In genomic region chr17:79563237-79564013, GRCh38 we compare ENCODE assay signal across 17 cellular contexts. TPM values are rescaled to one million over a fixed set of nuclear protein-coding genes. Genes with fewer than 3 reads are reported as not detected.
DNase-seq lines count a peak whose midpoint lies in the region; ATAC-seq, FAIRE-seq and TF ChIP-seq lines count a peak whose summit lies in the region.
"Had no signal": no experiment of that assay in that cellular context is flagged by ENCODE, and none has a peak within 500 bp of the region (broad histone marks: within the 10 kb centered on the region; RNA-seq: fewer than 3 reads in every experiment).

No MANE protein-coding gene starts in this region.

- no peak for FAIRE-seq in astrocyte (lab: Jason Lieb, UNC)
- no peak for FAIRE-seq in urothelium cell line (lab: Jason Lieb, UNC)
- FAIRE-seq: A204.1, colon had no signal

- H3K9ac ChIP-seq in astrocyte (ENCODE audit: low read length) = no peak overlapping the region

- H3K27me3 ChIP-seq in astrocyte (ENCODE audit: insufficient read depth, low read length) (no peaks in the 10 kb centered on the region), gastrocnemius medialis (peaks cover 8 to 21% (median 12%) of the 10 kb centered on the region in 3 donors)

- H3K4me3 ChIP-seq in astrocyte (ENCODE audit: insufficient read depth, low read depth, low read length) = no peak overlapping the region
- no peak overlapping the region for H3K4me3 ChIP-seq in gastrocnemius medialis

- in situ Hi-C loops in gastrocnemius medialis (cut with MboI; ENCODE audit: low sequenced_read_pairs in 4 of 4) = no loop called here

- peak overlapping the region; percentile 78 for H3K27ac Mint-ChIP-seq in astrocyte (ENCODE audit: unreplicated experiment)
- H3K27ac Mint-ChIP-seq: activated CD4-positive, alpha-beta T cell treated with anti-CD3 and anti-CD28 coated beads for 36 hours; natural killer cell had no signal

- peaks cover 11% of the 10 kb centered on the region for H3K4me1 Mint-ChIP-seq in astrocyte (ENCODE audit: low read depth, unreplicated experiment)
- H3K4me1 Mint-ChIP-seq: activated CD4-positive, alpha-beta T cell treated with anti-CD3 and anti-CD28 coated beads for 36 hours had no signal

- H3K9me3 ChIP-seq in astrocyte (ENCODE audit: insufficient read depth, low read depth, low read length) = no peaks in the 10 kb centered on the region
- no peaks in the 10 kb centered on the region for H3K9me3 ChIP-seq in gastrocnemius medialis

- H3K36me3 Mint-ChIP-seq in astrocyte (ENCODE audit: low read depth, unreplicated experiment) = no peaks in the 10 kb centered on the region
- H3K36me3 Mint-ChIP-seq: natural killer cell had no signal

- H4K20me1 ChIP-seq in astrocyte (ENCODE audit: insufficient read depth, low read length) = no peaks in the 10 kb centered on the region

- H3K4me3 Mint-ChIP-seq in astrocyte (ENCODE audit: unreplicated experiment) = no peak overlapping the region
- H3K4me3 Mint-ChIP-seq: activated CD4-positive, alpha-beta T cell treated with anti-CD3 and anti-CD28 coated beads for 36 hours; natural killer cell had no signal

- no peaks in the 10 kb centered on the region for H3K36me3 ChIP-seq in astrocyte (ENCODE audit: insufficient read depth, low read length)
- no peaks in the 10 kb centered on the region for H3K36me3 ChIP-seq in gastrocnemius medialis

- no peak for ATAC-seq in gastrocnemius medialis
- ATAC-seq: activated CD4-positive, alpha-beta T cell treated with anti-CD3 and anti-CD28 coated beads for 36 hours; natural killer cell had no signal

- peaks cover 6% of the 10 kb centered on the region for H3K4me1 ChIP-seq in astrocyte (ENCODE audit: insufficient read depth, low read length)
- no peaks in the 10 kb centered on the region for H3K4me1 ChIP-seq in gastrocnemius medialis

- no peak for TF ChIP-seq POLR2A in gastrocnemius medialis (IDR thresholded peaks at IDR 0.05)

- no peak overlapping the region for H2AFZ ChIP-seq in astrocyte (ENCODE audit: low read depth, low read length)

- no peak overlapping the region for H3K27ac ChIP-seq in astrocyte (ENCODE audit: low read depth, low read length)
- no peak overlapping the region for H3K27ac ChIP-seq in gastrocnemius medialis

- no peak overlapping the region for H3K4me2 ChIP-seq in astrocyte (ENCODE audit: low read length)

- intact Hi-C loops in gastrocnemius medialis (cut with DNase I; ENCODE audit: low total_unique reads) = no loop called here

- TF ChIP-seq CTCF in astrocyte (IDR thresholded peaks at IDR 0.05; ENCODE audit: insufficient read depth, low read depth, low read length) = no peak
- no peak for TF ChIP-seq CTCF in gastrocnemius medialis (IDR thresholded peaks at IDR 0.05 in 4 of 5, conservative IDR thresholded peaks at IDR 0.05 in 1 of 5)

- peaks cover 25% of the 10 kb centered on the region for H3K27me3 Mint-ChIP-seq in astrocyte (ENCODE audit: low read depth, unreplicated experiment)

- DNase-seq in SIG-M5 treated with dmso at 0.1 percent for 504 hours (lab: John Stamatoyannopoulos, UW; ENCODE audit: unreplicated experiment) = peak; percentile 1
- no peak for DNase-seq in SIG-M5 (lab: John Stamatoyannopoulos, UW)
- peak; percentile 4 for DNase-seq in astrocyte (ENCODE audit: low read depth)
- DNase-seq in foreskin melanocyte = peak; percentile 1
- peak; percentile 80 for DNase-seq in urothelium cell line (ENCODE audit: low spot score)
- no peak for DNase-seq in stimulated activated CD4-positive, alpha-beta T cell treated with anti-CD3 and anti-CD28 coated beads, Interleukin-12 subunit alpha, Interleukin-12 subunit beta, amount 100 ng/mL, for 4 hours
- DNase-seq in central memory CD4-positive, alpha-beta T cell = no peak
- DNase-seq in gastrocnemius medialis = no peak
- DNase-seq: activated CD4-positive, alpha-beta T cell treated with anti-CD3 and anti-CD28 coated beads for 36 hours; activated T-cell treated with anti-CD3 and anti-CD28 coated beads for 4 hours; natural killer cell; NK-92 treated with Interleukin-12 subunit alpha and Interleukin-12 subunit beta, amount 100 ng/mL, for 24 hours; SHP77; T-helper 9 cell had no signal

- H3K79me2 ChIP-seq in astrocyte (ENCODE audit: insufficient read depth, low read length) = no peaks in the 10 kb centered on the region

- no peaks in the 10 kb centered on the region for H3K9me3 Mint-ChIP-seq in astrocyte (ENCODE audit: unreplicated experiment)

RNA-seq across cellular contexts. Expression of gene RBFOX3, which starts 47.4 kb away (rescaled TPM):
- total RNA-seq in astrocyte = 0.45 and 1.2 TPM in 2 replicates
- total RNA-seq in gastrocnemius medialis = not detected
- total RNA-seq: liver had no signal

Comparison
In these comparisons a context has a peak if more than half of its experiments do, and no peak if none do; other contexts are left out.
1. DNase-seq: peak in SIG-M5 treated with dmso at 0.1 percent for 504 hours (single experiment), astrocyte (single experiment), foreskin melanocyte (single experiment) and urothelium cell line (single experiment); none in SIG-M5 (single experiment), stimulated activated CD4-positive, alpha-beta T cell treated with anti-CD3 and anti-CD28 coated beads, Interleukin-12 subunit alpha, Interleukin-12 subunit beta, amount 100 ng/mL, for 4 hours (single experiment), central memory CD4-positive, alpha-beta T cell (single experiment) and gastrocnemius medialis (0 of 2).